1 cellular context compared by ENCODE assay signal in the genomic region with DNA sequence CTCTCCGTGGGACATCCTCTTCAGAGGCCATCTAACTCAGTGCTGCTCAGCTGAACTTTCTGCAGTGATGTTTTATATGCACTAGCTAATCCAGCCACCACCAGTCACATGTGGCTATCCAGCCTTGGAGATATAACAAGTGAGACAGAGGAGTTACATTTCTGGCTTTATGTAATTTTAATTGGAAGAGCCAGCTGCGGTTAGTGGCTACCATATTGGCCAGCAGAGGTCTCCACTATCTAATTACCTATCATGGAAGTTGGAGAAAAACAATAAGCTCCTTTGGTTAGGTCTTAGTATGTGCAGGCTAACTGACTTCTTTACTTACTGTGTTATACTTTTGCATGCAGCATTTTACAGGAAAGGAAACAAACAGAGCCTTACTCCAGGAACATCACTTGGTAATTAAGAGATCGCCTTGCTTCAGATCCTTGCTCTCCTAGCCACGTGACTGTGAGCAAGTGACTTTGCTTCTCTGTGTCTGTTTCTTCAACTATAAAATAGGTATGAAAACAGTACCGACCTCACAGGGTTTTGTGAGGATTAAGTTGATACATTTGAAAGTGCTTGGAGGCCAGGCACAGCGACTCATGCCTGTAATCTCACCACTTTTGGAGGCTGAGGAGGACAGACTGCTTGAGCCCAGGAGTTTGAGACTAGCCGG.
TF ChIP-seq lines count a peak whose summit lies in the region.

No MANE protein-coding gene starts in this region.

TF ChIP-seq in K562, 482 proteins besides CTCF, POLR2A, EP300 and RAD21 (continues in another document):
- TF ChIP-seq GTF2F1 (IDR thresholded peaks at IDR 0.05; ENCODE audit: low read depth, low read length) (no peak), CBX2 (IDR thresholded peaks at IDR 0.05; ENCODE audit: insufficient read depth, low read length, poor library complexity, severe bottlenecking) (no peak), KLF1 (tag; IDR thresholded peaks at IDR 0.05) (no peak), ELF2 (CRISPR knock-in tag; IDR thresholded peaks at IDR 0.05) (no peak), CBFA2T2 (conservative IDR thresholded peaks at IDR 0.05) (0 out of 2 replicates have a peak, but pooled peaks have one; percentile 11), NRF1 (conservative IDR thresholded peaks at IDR 0.05 in 1 of 2, IDR thresholded peaks at IDR 0.05 in 1 of 2) (peak in 1 of 2 experiments; percentile 24; a peak in 1 of 4 replicates), HEY1 (CRISPR knock-in tag; IDR thresholded peaks at IDR 0.05; ENCODE audit: borderline replicate concordance) (0 out of 2 replicates have a peak, but pooled peaks have one; percentile 45), LEF1 (IDR thresholded peaks at IDR 0.05) (no peak), RBM39 (optimal IDR thresholded peaks at IDR 0.05; ENCODE audit: low read depth, low read length) (no peak), RAD51 (IDR thresholded peaks at IDR 0.05; ENCODE audit: borderline replicate concordance, low read depth) (peak; percentile 86), ZNF384 (IDR thresholded peaks at IDR 0.05; ENCODE audit: low read depth, low read length) (peak; percentile 40; the same call in 1 of the 2 replicates), NONO (IDR thresholded peaks at IDR 0.05; ENCODE audit: low read depth in 2 of 2, low read length in 1 of 2) (no peak), ARNT (IDR thresholded peaks at IDR 0.05) (no peak), RCOR1 (IDR thresholded peaks at IDR 0.05; ENCODE audit: borderline replicate concordance in 1 of 2, low read depth in 2 of 2, low read length in 2 of 2) (0 out of 4 replicates have a peak, but pooled peaks of 1 of the 2 experiments have one; percentile 26), L3MBTL2 (IDR thresholded peaks at IDR 0.05) (no peak; the same call in 1 of the 2 replicates), KDM4B (IDR thresholded peaks at IDR 0.05; ENCODE audit: borderline replicate concordance in 2 of 2, low read depth in 1 of 2) (no peak), JUND (IDR thresholded peaks at IDR 0.05; ENCODE audit: borderline replicate concordance, low read depth, low read length) (0 out of 2 replicates have a peak, but pooled peaks have one; percentile 6), JUND (tag; IDR thresholded peaks at IDR 0.05; ENCODE audit: borderline replicate concordance, low read depth, low read length) (no peak), KAT8 (IDR thresholded peaks at IDR 0.05; ENCODE audit: low read depth) (no peak), ZSCAN32 (CRISPR knock-in tag; IDR thresholded peaks at IDR 0.05) (no peak), SMC3 (conservative IDR thresholded peaks at IDR 0.05; ENCODE audit: insufficient read depth, low read depth, low read length) (peak; percentile 68), GTF2A2 (tag; IDR thresholded peaks at IDR 0.05) (no peak), NR4A1 (CRISPR knock-in tag; IDR thresholded peaks at IDR 0.05) (no peak), NR4A1 (tag; IDR thresholded peaks at IDR 0.05) (no peak), TOE1 (IDR thresholded peaks at IDR 0.05; ENCODE audit: borderline replicate concordance) (peak; percentile 35; the same call in 1 of the 2 replicates), TOE1 (CRISPR knock-in tag; IDR thresholded peaks at IDR 0.05; ENCODE audit: borderline replicate concordance, low read depth) (no peak), ZZZ3 (IDR thresholded peaks at IDR 0.05) (no peak), JUNB (CRISPR knock-in tag; conservative IDR thresholded peaks at IDR 0.05) (no peak), SAFB (IDR thresholded peaks at IDR 0.05; ENCODE audit: borderline replicate concordance, low read depth, low read length) (no peak), CSDE1 (IDR thresholded peaks at IDR 0.05) (no peak)
- TF ChIP-seq, protein P1, sequence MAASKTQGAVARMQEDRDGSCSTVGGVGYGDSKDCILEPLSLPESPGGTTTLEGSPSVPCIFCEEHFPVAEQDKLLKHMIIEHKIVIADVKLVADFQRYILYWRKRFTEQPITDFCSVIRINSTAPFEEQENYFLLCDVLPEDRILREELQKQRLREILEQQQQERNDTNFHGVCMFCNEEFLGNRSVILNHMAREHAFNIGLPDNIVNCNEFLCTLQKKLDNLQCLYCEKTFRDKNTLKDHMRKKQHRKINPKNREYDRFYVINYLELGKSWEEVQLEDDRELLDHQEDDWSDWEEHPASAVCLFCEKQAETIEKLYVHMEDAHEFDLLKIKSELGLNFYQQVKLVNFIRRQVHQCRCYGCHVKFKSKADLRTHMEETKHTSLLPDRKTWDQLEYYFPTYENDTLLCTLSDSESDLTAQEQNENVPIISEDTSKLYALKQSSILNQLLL (CRISPR knock-in tag; IDR thresholded peaks at IDR 0.05; ENCODE audit: borderline replicate concordance), result no peak
- TF ChIP-seq, protein P2, sequence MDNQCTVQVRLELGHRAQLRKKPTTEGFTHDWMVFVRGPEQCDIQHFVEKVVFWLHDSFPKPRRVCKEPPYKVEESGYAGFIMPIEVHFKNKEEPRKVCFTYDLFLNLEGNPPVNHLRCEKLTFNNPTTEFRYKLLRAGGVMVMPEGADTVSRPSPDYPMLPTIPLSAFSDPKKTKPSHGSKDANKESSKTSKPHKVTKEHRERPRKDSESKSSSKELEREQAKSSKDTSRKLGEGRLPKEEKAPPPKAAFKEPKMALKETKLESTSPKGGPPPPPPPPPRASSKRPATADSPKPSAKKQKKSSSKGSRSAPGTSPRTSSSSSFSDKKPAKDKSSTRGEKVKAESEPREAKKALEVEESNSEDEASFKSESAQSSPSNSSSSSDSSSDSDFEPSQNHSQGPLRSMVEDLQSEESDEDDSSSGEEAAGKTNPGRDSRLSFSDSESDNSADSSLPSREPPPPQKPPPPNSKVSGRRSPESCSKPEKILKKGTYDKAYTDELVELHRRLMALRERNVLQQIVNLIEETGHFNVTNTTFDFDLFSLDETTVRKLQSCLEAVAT (IDR thresholded peaks at IDR 0.05), result peak in 1 of 2 experiments; percentile 34; a peak in 1 of 4 replicates
- TF ChIP-seq, protein P3, sequence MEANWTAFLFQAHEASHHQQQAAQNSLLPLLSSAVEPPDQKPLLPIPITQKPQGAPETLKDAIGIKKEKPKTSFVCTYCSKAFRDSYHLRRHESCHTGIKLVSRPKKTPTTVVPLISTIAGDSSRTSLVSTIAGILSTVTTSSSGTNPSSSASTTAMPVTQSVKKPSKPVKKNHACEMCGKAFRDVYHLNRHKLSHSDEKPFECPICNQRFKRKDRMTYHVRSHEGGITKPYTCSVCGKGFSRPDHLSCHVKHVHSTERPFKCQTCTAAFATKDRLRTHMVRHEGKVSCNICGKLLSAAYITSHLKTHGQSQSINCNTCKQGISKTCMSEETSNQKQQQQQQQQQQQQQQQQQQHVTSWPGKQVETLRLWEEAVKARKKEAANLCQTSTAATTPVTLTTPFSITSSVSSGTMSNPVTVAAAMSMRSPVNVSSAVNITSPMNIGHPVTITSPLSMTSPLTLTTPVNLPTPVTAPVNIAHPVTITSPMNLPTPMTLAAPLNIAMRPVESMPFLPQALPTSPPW (CRISPR knock-in tag; IDR thresholded peaks at IDR 0.05), result no peak
- TF ChIP-seq, protein P4, sequence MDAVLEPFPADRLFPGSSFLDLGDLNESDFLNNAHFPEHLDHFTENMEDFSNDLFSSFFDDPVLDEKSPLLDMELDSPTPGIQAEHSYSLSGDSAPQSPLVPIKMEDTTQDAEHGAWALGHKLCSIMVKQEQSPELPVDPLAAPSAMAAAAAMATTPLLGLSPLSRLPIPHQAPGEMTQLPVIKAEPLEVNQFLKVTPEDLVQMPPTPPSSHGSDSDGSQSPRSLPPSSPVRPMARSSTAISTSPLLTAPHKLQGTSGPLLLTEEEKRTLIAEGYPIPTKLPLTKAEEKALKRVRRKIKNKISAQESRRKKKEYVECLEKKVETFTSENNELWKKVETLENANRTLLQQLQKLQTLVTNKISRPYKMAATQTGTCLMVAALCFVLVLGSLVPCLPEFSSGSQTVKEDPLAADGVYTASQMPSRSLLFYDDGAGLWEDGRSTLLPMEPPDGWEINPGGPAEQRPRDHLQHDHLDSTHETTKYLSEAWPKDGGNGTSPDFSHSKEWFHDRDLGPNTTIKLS (IDR thresholded peaks at IDR 0.05; ENCODE audit: borderline replicate concordance, low read depth), result no peak
- TF ChIP-seq, protein P5, sequence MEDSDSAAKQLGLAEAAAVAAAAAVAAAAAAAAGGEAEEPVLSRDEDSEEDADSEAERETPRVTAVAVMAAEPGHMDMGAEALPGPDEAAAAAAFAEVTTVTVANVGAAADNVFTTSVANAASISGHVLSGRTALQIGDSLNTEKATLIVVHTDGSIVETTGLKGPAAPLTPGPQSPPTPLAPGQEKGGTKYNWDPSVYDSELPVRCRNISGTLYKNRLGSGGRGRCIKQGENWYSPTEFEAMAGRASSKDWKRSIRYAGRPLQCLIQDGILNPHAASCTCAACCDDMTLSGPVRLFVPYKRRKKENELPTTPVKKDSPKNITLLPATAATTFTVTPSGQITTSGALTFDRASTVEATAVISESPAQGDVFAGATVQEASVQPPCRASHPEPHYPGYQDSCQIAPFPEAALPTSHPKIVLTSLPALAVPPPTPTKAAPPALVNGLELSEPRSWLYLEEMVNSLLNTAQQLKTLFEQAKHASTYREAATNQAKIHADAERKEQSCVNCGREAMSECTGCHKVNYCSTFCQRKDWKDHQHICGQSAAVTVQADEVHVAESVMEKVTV (CRISPR knock-in tag; IDR thresholded peaks at IDR 0.05), result 0 out of 2 replicates have a peak, but pooled peaks have one; percentile 46
- TF ChIP-seq, protein P6, sequence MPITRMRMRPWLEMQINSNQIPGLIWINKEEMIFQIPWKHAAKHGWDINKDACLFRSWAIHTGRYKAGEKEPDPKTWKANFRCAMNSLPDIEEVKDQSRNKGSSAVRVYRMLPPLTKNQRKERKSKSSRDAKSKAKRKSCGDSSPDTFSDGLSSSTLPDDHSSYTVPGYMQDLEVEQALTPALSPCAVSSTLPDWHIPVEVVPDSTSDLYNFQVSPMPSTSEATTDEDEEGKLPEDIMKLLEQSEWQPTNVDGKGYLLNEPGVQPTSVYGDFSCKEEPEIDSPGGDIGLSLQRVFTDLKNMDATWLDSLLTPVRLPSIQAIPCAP (CRISPR knock-in tag; IDR thresholded peaks at IDR 0.05; ENCODE audit: borderline replicate concordance), result no peak
- TF ChIP-seq, protein P7, sequence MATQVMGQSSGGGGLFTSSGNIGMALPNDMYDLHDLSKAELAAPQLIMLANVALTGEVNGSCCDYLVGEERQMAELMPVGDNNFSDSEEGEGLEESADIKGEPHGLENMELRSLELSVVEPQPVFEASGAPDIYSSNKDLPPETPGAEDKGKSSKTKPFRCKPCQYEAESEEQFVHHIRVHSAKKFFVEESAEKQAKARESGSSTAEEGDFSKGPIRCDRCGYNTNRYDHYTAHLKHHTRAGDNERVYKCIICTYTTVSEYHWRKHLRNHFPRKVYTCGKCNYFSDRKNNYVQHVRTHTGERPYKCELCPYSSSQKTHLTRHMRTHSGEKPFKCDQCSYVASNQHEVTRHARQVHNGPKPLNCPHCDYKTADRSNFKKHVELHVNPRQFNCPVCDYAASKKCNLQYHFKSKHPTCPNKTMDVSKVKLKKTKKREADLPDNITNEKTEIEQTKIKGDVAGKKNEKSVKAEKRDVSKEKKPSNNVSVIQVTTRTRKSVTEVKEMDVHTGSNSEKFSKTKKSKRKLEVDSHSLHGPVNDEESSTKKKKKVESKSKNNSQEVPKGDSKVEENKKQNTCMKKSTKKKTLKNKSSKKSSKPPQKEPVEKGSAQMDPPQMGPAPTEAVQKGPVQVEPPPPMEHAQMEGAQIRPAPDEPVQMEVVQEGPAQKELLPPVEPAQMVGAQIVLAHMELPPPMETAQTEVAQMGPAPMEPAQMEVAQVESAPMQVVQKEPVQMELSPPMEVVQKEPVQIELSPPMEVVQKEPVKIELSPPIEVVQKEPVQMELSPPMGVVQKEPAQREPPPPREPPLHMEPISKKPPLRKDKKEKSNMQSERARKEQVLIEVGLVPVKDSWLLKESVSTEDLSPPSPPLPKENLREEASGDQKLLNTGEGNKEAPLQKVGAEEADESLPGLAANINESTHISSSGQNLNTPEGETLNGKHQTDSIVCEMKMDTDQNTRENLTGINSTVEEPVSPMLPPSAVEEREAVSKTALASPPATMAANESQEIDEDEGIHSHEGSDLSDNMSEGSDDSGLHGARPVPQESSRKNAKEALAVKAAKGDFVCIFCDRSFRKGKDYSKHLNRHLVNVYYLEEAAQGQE (CRISPR knock-in tag; IDR thresholded peaks at IDR 0.05; ENCODE audit: low read depth), result no peak
- TF ChIP-seq, protein P8, sequence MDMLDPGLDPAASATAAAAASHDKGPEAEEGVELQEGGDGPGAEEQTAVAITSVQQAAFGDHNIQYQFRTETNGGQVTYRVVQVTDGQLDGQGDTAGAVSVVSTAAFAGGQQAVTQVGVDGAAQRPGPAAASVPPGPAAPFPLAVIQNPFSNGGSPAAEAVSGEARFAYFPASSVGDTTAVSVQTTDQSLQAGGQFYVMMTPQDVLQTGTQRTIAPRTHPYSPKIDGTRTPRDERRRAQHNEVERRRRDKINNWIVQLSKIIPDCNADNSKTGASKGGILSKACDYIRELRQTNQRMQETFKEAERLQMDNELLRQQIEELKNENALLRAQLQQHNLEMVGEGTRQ (CRISPR knock-in tag; IDR thresholded peaks at IDR 0.05), result peak; percentile 73
- TF ChIP-seq, protein P9, sequence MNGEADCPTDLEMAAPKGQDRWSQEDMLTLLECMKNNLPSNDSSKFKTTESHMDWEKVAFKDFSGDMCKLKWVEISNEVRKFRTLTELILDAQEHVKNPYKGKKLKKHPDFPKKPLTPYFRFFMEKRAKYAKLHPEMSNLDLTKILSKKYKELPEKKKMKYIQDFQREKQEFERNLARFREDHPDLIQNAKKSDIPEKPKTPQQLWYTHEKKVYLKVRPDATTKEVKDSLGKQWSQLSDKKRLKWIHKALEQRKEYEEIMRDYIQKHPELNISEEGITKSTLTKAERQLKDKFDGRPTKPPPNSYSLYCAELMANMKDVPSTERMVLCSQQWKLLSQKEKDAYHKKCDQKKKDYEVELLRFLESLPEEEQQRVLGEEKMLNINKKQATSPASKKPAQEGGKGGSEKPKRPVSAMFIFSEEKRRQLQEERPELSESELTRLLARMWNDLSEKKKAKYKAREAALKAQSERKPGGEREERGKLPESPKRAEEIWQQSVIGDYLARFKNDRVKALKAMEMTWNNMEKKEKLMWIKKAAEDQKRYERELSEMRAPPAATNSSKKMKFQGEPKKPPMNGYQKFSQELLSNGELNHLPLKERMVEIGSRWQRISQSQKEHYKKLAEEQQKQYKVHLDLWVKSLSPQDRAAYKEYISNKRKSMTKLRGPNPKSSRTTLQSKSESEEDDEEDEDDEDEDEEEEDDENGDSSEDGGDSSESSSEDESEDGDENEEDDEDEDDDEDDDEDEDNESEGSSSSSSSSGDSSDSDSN (IDR thresholded peaks at IDR 0.05; ENCODE audit: borderline replicate concordance in 1 of 2, low read depth in 2 of 2, low read length in 2 of 2), result no peak
- TF ChIP-seq, protein P10, sequence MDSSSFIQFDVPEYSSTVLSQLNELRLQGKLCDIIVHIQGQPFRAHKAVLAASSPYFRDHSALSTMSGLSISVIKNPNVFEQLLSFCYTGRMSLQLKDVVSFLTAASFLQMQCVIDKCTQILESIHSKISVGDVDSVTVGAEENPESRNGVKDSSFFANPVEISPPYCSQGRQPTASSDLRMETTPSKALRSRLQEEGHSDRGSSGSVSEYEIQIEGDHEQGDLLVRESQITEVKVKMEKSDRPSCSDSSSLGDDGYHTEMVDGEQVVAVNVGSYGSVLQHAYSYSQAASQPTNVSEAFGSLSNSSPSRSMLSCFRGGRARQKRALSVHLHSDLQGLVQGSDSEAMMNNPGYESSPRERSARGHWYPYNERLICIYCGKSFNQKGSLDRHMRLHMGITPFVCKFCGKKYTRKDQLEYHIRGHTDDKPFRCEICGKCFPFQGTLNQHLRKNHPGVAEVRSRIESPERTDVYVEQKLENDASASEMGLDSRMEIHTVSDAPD (CRISPR knock-in tag; IDR thresholded peaks at IDR 0.05), result no peak
